In the genomic region with DNA sequence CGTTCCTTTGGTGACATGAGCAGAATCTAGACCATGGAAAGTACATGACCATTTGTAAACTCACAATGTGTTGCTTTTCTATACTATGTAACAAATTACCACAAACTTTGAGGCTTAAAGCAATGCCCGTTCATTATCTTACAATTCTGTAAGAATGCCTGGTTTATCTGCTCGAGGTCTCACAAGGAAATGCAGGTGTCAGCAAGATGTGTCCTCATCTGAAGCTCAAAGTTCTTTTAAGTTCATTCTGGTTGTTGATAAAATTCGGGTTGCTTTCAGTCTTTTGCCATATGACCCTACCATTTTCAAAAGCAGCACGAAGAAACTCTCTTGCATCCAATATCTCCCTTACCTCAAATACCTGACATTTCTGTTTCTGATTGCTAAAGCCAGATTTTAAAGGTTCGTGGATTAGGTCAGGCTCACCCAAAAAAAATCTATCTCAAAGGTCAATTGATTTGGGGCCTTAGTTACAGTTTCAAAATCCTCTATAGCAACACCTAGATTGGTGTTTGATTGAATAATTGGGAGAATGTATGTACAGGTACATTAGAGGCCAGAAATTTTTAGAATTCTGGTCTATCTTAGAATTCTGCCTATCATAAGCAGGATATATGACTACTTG, we compare ENCODE assay signal across 13 cellular contexts.
DNase-seq lines count a peak whose midpoint lies in the region; ATAC-seq and TF ChIP-seq lines count a peak whose summit lies in the region.
"Had no signal": no experiment of that assay in that cellular context is flagged by ENCODE, and none has a peak within 500 bp of the region (broad histone marks: within the 10 kb centered on the region; RNA-seq: fewer than 3 reads in every experiment).

No MANE protein-coding gene starts in this region.

- H3K4me2 ChIP-seq in hepatocyte = peak overlapping the region; percentile 35
- H3K4me2 ChIP-seq: neural progenitor cell had no signal

- DNase-seq in activated T-cell treated with anti-CD3 and anti-CD28 coated beads, Interleukin-2, amount 50 U/mL, for 4 hours = no peak
- no peak for DNase-seq in activated T-cell treated with anti-CD3 and anti-CD28 coated beads, Interleukin-2, amount 50 U/mL, for 48 hours
- DNase-seq in SJSA1 (ENCODE audit: low read depth in 1 of 2, low spot score in 2 of 2) = no peak
- DNase-seq in hepatocyte (ENCODE audit: low spot score) = no peak
- no peak for DNase-seq in spleen
- DNase-seq in cerebellar nuclear complex (lab: John Stamatoyannopoulos, UW) = no peak
- no peak for DNase-seq in type B pancreatic cell (ENCODE audit: extremely low spot score, unreplicated experiment)
- no peak for DNase-seq in effector CD4-positive, alpha-beta T cell
- DNase-seq: esophagus squamous epithelium, NCI-H526 treated with DMSO at 0.1 percent for 48 hours, stomach had no signal

- no peaks in the 10 kb centered on the region for H3K27me3 Mint-ChIP-seq in activated T-cell treated with anti-CD3 and anti-CD28 coated beads, Interleukin-2, amount 50 U/mL, for 4 hours (ENCODE audit: low read depth)
- no peaks in the 10 kb centered on the region for H3K27me3 Mint-ChIP-seq in type B pancreatic cell

- peaks cover 44% of the 10 kb centered on the region for H3K4me1 Mint-ChIP-seq in activated T-cell treated with anti-CD3 and anti-CD28 coated beads, Interleukin-2, amount 50 U/mL, for 4 hours (ENCODE audit: low read depth)
- H3K4me1 Mint-ChIP-seq in type B pancreatic cell (ENCODE audit: unreplicated experiment) = peaks cover 30% of the 10 kb centered on the region

- H3K9me3 ChIP-seq in SJSA1 (replicated peaks) (no peaks in the 10 kb centered on the region; the same call in 1 of the 2 replicates), hepatocyte (ENCODE audit: low read depth) (no peaks in the 10 kb centered on the region), spleen (no peaks in the 10 kb centered on the region)
- H3K9me3 ChIP-seq: body of pancreas, esophagus squamous epithelium, stomach had no signal

- peaks cover 6% of the 10 kb centered on the region for H3K9me3 Mint-ChIP-seq in activated T-cell treated with anti-CD3 and anti-CD28 coated beads, Interleukin-2, amount 50 U/mL, for 4 hours
- H3K9me3 Mint-ChIP-seq in type B pancreatic cell = peaks cover 27% of the 10 kb centered on the region

- peak overlapping the region; percentile 58 for H3K4me3 Mint-ChIP-seq in activated T-cell treated with anti-CD3 and anti-CD28 coated beads, Interleukin-2, amount 50 U/mL, for 4 hours
- H3K4me3 Mint-ChIP-seq in type B pancreatic cell = no peak overlapping the region

- H3K27me3 ChIP-seq in SJSA1 (replicated peaks) = no peaks in the 10 kb centered on the region
- H3K27me3 ChIP-seq in hepatocyte = no peaks in the 10 kb centered on the region
- no peaks in the 10 kb centered on the region for H3K27me3 ChIP-seq in spleen (replicated peaks in 1 of 7)
- H3K27me3 ChIP-seq: body of pancreas, esophagus squamous epithelium, neural progenitor cell, stomach had no signal

- H4K20me1 ChIP-seq in hepatocyte (ENCODE audit: insufficient read depth, poor library complexity, severe bottlenecking) = peaks cover 4% of the 10 kb centered on the region

- H3K4me3 ChIP-seq in SJSA1 (no peak overlapping the region), hepatocyte (no peak overlapping the region), spleen (peak overlapping the region in 1 of 8 donors; percentile 10)
- H3K4me3 ChIP-seq: body of pancreas, esophagus squamous epithelium, neural progenitor cell, stomach had no signal

- H3K27ac ChIP-seq in SJSA1 = peak overlapping the region; percentile 96
- H3K27ac ChIP-seq in hepatocyte = peak overlapping the region; percentile 47
- peak overlapping the region in 7 of 8 donors; percentile 53 to 74 (median 69) for H3K27ac ChIP-seq in spleen
- H3K27ac ChIP-seq: body of pancreas, neural progenitor cell had no signal

- ATAC-seq in activated T-cell treated with anti-CD3 and anti-CD28 coated beads, Interleukin-2, amount 50 U/mL, for 4 hours = no peak

- H3K27ac Mint-ChIP-seq in type B pancreatic cell = no peak overlapping the region

- H3K4me1 ChIP-seq in SJSA1 (replicated peaks) = peaks cover 36% of the 10 kb centered on the region
- peaks cover 15% of the 10 kb centered on the region for H3K4me1 ChIP-seq in hepatocyte (ENCODE audit: insufficient read depth)
- peaks cover 28 to 53% (median 34%) of the 10 kb centered on the region in 6 donors for H3K4me1 ChIP-seq in spleen
- H3K4me1 ChIP-seq: neural progenitor cell had no signal

- peaks cover 22% of the 10 kb centered on the region for H3K36me3 Mint-ChIP-seq in activated T-cell treated with anti-CD3 and anti-CD28 coated beads, Interleukin-2, amount 50 U/mL, for 4 hours (ENCODE audit: insufficient read depth)
- peaks cover 22% of the 10 kb centered on the region for H3K36me3 Mint-ChIP-seq in type B pancreatic cell

- TF ChIP-seq CTCF in hepatocyte (IDR thresholded peaks at IDR 0.05; ENCODE audit: poor library complexity) (no peak), spleen (IDR thresholded peaks at IDR 0.05 in 8 of 11, conservative IDR thresholded peaks at IDR 0.05 in 3 of 11) (no peak), type B pancreatic cell (conservative IDR thresholded peaks at IDR 0.05) (no peak)

- H3K9me2 ChIP-seq in hepatocyte (replicated peaks; ENCODE audit: insufficient read depth) = no peaks in the 10 kb centered on the region

- no peak for TF ChIP-seq POLR2A in spleen (IDR thresholded peaks at IDR 0.05)

- H3K79me2 ChIP-seq in hepatocyte = peaks cover 24% of the 10 kb centered on the region

- intact Hi-C loops in spleen (cut with DNase I; ENCODE audit: low total_unique reads) = no loop called here

- H2AFZ ChIP-seq in hepatocyte = no peak overlapping the region
- H2AFZ ChIP-seq: neural progenitor cell had no signal

- WGBS in hepatocyte (ENCODE audit: low lambda C conversion rate, missing lambda C conversion rate) = 81% methylated on average over 6 of the region's 6 CpGs
- WGBS in spleen, 5 donors = 64 to 72% (median 68%) methylated on average over 6 of the region's 6 CpGs

- H3K36me3 ChIP-seq in SJSA1 = no peaks in the 10 kb centered on the region
- no peaks in the 10 kb centered on the region for H3K36me3 ChIP-seq in hepatocyte (replicated peaks; ENCODE audit: insufficient read depth, low read depth)
- H3K36me3 ChIP-seq in spleen = peaks cover 0 to 5% (median 0%) of the 10 kb centered on the region in 6 donors
- H3K36me3 ChIP-seq: esophagus squamous epithelium, neural progenitor cell, stomach had no signal
